In the genomic region with DNA sequence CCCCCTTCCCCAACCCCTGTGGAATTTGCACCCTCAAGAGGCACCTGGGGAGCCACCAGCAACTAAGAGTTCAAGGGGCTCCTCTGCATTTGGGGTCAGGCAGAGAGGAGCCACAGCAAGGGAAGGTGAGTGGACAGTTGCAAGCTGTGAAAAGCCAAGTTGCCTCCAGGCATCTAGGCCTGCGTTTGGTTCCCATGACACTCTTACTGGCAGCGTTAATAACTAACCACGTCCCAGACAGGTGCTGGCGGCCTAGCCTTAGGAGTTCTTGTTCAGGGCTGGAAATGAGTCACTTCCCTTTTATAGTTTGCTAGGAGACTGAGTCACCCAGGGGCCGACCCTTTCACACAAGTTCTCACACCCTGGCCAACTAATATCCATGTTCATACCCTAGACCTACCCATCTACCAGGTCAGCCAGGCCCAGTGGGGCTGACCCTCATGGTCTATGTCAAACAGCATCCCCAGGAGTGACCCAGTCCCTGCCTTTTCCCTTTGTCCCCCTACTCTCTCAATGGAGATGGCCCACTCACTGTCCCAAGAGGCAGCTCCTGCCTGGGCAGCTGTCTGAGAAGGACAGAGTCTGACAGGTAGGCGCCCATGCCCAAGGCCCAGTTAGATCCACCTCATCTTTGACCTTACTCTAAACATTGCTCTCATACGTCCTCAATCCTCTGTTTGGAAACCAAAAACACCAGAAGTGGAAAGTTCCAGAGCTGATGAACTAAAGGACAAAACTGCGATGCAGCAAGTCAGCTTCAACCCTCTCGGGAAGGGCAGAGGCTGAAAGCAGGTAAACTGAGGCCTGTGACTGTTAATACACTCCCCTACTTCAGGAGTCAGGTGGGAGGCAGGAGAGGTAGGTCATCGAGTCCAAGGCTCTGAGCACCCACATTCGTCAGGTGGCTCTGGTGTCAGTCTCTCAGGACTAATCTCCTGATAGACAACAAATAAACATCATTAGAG, we compare ENCODE assay signal across 9 cellular contexts.
DNase-seq lines count a peak whose midpoint lies in the region; ATAC-seq, FAIRE-seq and TF ChIP-seq lines count a peak whose summit lies in the region.
"Had no signal": no experiment of that assay in that cellular context is flagged by ENCODE, and none has a peak within 500 bp of the region (broad histone marks: within the 10 kb centered on the region; RNA-seq: fewer than 3 reads in every experiment).

No MANE protein-coding gene starts in this region.

- TF ChIP-seq CTCF in fibroblast of the aortic adventitia (IDR thresholded peaks at IDR 0.05; ENCODE audit: insufficient read depth, low read length) = no peak
- no peak for TF ChIP-seq CTCF in H9 (conservative IDR thresholded peaks at IDR 0.05)

- H2BK120ac ChIP-seq in H9 (ENCODE audit: low read depth, low read length, poor library complexity, severe bottlenecking) = no peak overlapping the region

- no CpG with 5 or more reads among the region's 11 CpGs for WGBS in H9 (ENCODE audit: extremely low coverage, insufficient read length, low lambda C conversion rate)

- no peaks in the 10 kb centered on the region for H3K79me2 ChIP-seq in H9 (ENCODE audit: insufficient read depth, low read length)

- H3K56ac ChIP-seq in H9 (ENCODE audit: insufficient read length, low read depth, low read length) = no peak overlapping the region

- H2AFZ ChIP-seq in H9 (ENCODE audit: low read length) = no peak overlapping the region

- H2AK5ac ChIP-seq in H9 (ENCODE audit: insufficient read length, low read length) = no peak overlapping the region

- TF ChIP-seq POLR2A in GM12892 (IDR thresholded peaks at IDR 0.05; ENCODE audit: low read depth, low read length) = peak; percentile 57; the same call in 1 of the 2 replicates

- no peak overlapping the region for H2BK12ac ChIP-seq in H9 (ENCODE audit: insufficient read length, low read depth, low read length)

- H3K18ac ChIP-seq in H9 (ENCODE audit: insufficient read length, low read depth, low read length) = no peak overlapping the region

- H4K20me1 ChIP-seq in H9 (ENCODE audit: control insufficient read depth, insufficient read depth, insufficient read length) = no peaks in the 10 kb centered on the region

- no peak overlapping the region for H3K4ac ChIP-seq in H9 (ENCODE audit: low read depth, low read length)

- H3K4me3 ChIP-seq in fibroblast of the aortic adventitia (ENCODE audit: low read depth, low read length) = no peak overlapping the region
- H3K4me3 ChIP-seq: cardiac muscle cell had no signal

- H3K9me3 ChIP-seq in T-helper 17 cell (ENCODE audit: control insufficient read depth, low read length, poor library complexity, severe bottlenecking) (no peaks in the 10 kb centered on the region), H9 (ENCODE audit: control insufficient read depth, low read depth, low read length) (peaks cover 9% of the 10 kb centered on the region)

- H4K5ac ChIP-seq in H9 (ENCODE audit: insufficient read length, low read depth, low read length) = no peak overlapping the region

- H3K36me3 Mint-ChIP-seq in T-helper 17 cell (ENCODE audit: low read depth) = no peaks in the 10 kb centered on the region
- H3K36me3 Mint-ChIP-seq in H9 (ENCODE audit: insufficient read depth in 1 of 3, low read depth in 3 of 3) = peaks cover 6 to 22% (median 10%) of the 10 kb centered on the region in 3 experiments

- no peak overlapping the region for H3T11ph ChIP-seq in H9 (ENCODE audit: low read length)

- peak; percentile 90 for FAIRE-seq in GM12892 (lab: Jason Lieb, UNC)

- no peak overlapping the region for H3K23ac ChIP-seq in H9 (ENCODE audit: insufficient read length, low read depth, low read length)

- H3K27ac Mint-ChIP-seq in T-helper 17 cell = peak overlapping the region; percentile 78
- no peak overlapping the region for H3K27ac Mint-ChIP-seq in H9

- no peak overlapping the region for H3K4me2 ChIP-seq in H9 (ENCODE audit: insufficient read depth, insufficient read length, low read length)

- H3K14ac ChIP-seq in H9 (ENCODE audit: insufficient read depth, low read length) = no peak overlapping the region

- peaks cover 4% of the 10 kb centered on the region for H3K27me3 Mint-ChIP-seq in T-helper 17 cell
- peaks cover 2% of the 10 kb centered on the region; the same call in 1 of the 2 replicates for H3K27me3 Mint-ChIP-seq in H9 (ENCODE audit: low read depth)

- H3K4me1 Mint-ChIP-seq in T-helper 17 cell (peaks cover 25% of the 10 kb centered on the region), H9 (peaks cover 10 to 25% of the 10 kb centered on the region in 2 experiments)

- peaks cover 17 to 22% of the 10 kb centered on the region in 2 experiments for H3K9me3 Mint-ChIP-seq in H9

- no peaks in the 10 kb centered on the region for H3K27me3 ChIP-seq in H9 (ENCODE audit: insufficient read depth, low read length)
- H3K27me3 ChIP-seq: cardiac muscle cell had no signal

- H2BK20ac ChIP-seq in H9 (ENCODE audit: low read depth, low read length, poor library complexity, severe bottlenecking) = no peak overlapping the region

- H4K91ac ChIP-seq in H9 (ENCODE audit: insufficient read length, low read depth, low read length) = no peak overlapping the region

- no peaks in the 10 kb centered on the region for H3K79me1 ChIP-seq in H9 (ENCODE audit: insufficient read depth, low read depth, low read length, poor library complexity, severe bottlenecking)

- H4K8ac ChIP-seq in H9 (replicated peaks; ENCODE audit: insufficient read length, low read depth, low read length) = no peak overlapping the region

- H3K27ac ChIP-seq in H9 (ENCODE audit: insufficient read length, low read depth, low read length) = no peak overlapping the region
- H3K27ac ChIP-seq: cardiac muscle cell had no signal

- peaks cover 1% of the 10 kb centered on the region; the same call in 1 of the 2 replicates for H3K4me1 ChIP-seq in H9 (ENCODE audit: insufficient read depth, low read length)

- H3K23me2 ChIP-seq in H9 (ENCODE audit: insufficient read length, low read depth, low read length, poor library complexity, severe bottlenecking) = no peaks in the 10 kb centered on the region

- peak; percentile 59 for DNase-seq in GM12892 (ENCODE audit: insufficient read length)
- peak; percentile 97 for DNase-seq in HPDE6-E6E7 (ENCODE audit: extremely low spot score)
- DNase-seq in T-helper 17 cell = peak in 1 of 3 donors; percentile 13
- DNase-seq in fibroblast of the aortic adventitia (ENCODE audit: low read depth) = peak; percentile 87
- DNase-seq in stimulated activated CD4-positive, alpha-beta T cell treated with anti-CD3 and anti-CD28 coated beads, Interleukin-15, amount 100 ng/mL, for 24 hours = peak; percentile 61
- DNase-seq in H9 = no peak
- DNase-seq in activated gamma-delta T cell treated with Interleukin-2 at 50 U/mL for 16 hours = no peak

- H3K4me3 Mint-ChIP-seq in T-helper 17 cell (peak overlapping the region; percentile 12), H9 (no peak overlapping the region)

- no peak overlapping the region for H3K9ac ChIP-seq in H9 (ENCODE audit: extremely low read depth, insufficient read length, low read length)

- ATAC-seq in GM21423 (IDR thresholded peaks at IDR 0.05; ENCODE audit: unreplicated experiment) = peak; percentile 47
- peak; percentile 36 for ATAC-seq in T-helper 17 cell

- no peak overlapping the region for H2BK15ac ChIP-seq in H9 (ENCODE audit: low read depth, low read length)

- no peak overlapping the region for H2BK5ac ChIP-seq in H9 (ENCODE audit: insufficient read length, low read length)

Comparison
In these comparisons a context has a peak if more than half of its experiments do, and no peak if none do; other contexts are left out.
1. DNase-seq: peak in GM12892 (single experiment), HPDE6-E6E7 (single experiment), fibroblast of the aortic adventitia (single experiment) and stimulated activated CD4-positive, alpha-beta T cell treated with anti-CD3 and anti-CD28 coated beads, Interleukin-15, amount 100 ng/mL, for 24 hours (single experiment); none in H9 (single experiment) and activated gamma-delta T cell treated with Interleukin-2 at 50 U/mL for 16 hours (single experiment).